17 cellular contexts compared by ENCODE assay signal in the genomic region with DNA sequence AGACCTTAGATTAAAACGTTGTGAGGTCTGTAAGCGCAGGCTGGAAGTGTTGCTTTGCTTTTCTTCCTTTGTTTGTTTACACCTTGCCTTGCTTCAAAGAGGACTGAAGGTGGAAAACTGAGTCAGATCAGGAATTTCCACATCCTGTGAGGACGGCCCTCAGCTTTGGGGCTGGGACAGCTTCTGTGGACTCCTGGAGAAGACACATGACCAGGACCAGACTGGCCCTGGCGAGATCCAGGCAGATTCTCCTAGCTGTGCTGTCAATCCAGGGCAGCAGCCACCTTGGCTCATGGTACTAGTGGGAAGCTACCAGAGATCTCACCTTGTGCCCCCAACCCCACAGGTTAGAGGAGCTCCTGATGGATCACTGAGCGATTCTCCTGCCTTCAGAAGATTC.
DNase-seq lines count a peak whose midpoint lies in the region; ATAC-seq and TF ChIP-seq lines count a peak whose summit lies in the region.
"Had no signal": no experiment of that assay in that cellular context is flagged by ENCODE, and none has a peak within 500 bp of the region (broad histone marks: within the 10 kb centered on the region; RNA-seq: fewer than 3 reads in every experiment).

No MANE protein-coding gene starts in this region.

- ATAC-seq in GM19023 (IDR thresholded peaks at IDR 0.05; ENCODE audit: unreplicated experiment) = no peak
- ATAC-seq: CD8-positive, alpha-beta T cell; GM23338 had no signal

- no peak overlapping the region for H3K27ac Mint-ChIP-seq in osteocyte (ENCODE audit: unreplicated experiment)
- H3K27ac Mint-ChIP-seq: CD14-positive monocyte; CD8-positive, alpha-beta T cell; GM23338 had no signal

- no peak for TF ChIP-seq CTCF in osteocyte (IDR thresholded peaks at IDR 0.05)

- no peaks in the 10 kb centered on the region for H3K4me1 Mint-ChIP-seq in osteocyte (ENCODE audit: unreplicated experiment)
- H3K4me1 Mint-ChIP-seq: CD14-positive monocyte, GM23338 had no signal

- peaks cover 17% of the 10 kb centered on the region for H3K9me3 Mint-ChIP-seq in osteocyte (ENCODE audit: unreplicated experiment)

- no peaks in the 10 kb centered on the region for H3K27me3 Mint-ChIP-seq in osteocyte (ENCODE audit: unreplicated experiment)

- H3K36me3 Mint-ChIP-seq in osteocyte (ENCODE audit: unreplicated experiment) = no peaks in the 10 kb centered on the region
- H3K36me3 Mint-ChIP-seq: CD14-positive monocyte; CD8-positive, alpha-beta T cell had no signal

- DNase-seq in activated CD8-positive, alpha-beta memory T cell treated with anti-CD3 and anti-CD28 coated beads for 24 hours = peak; percentile 30
- DNase-seq in activated CD8-positive, alpha-beta memory T cell treated with anti-CD3 and anti-CD28 coated beads, Interleukin-2, amount 50 U/mL, for 4 hours = no peak
- DNase-seq in osteocyte (ENCODE audit: extremely low spot score, unreplicated experiment) (peak; percentile 46), middle frontal gyrus (ENCODE audit: extremely low spot score, low spot score) (no peak), nucleus accumbens (lab: John Stamatoyannopoulos, UW) (no peak)
- DNase-seq: CD8-positive, alpha-beta T cell; COR-L47; DMS153; DMS79 treated with DMSO at 0.1 percent for 48 hours; EL; GDM1; H7 had no signal

- peak overlapping the region; percentile 67 for H3K27ac ChIP-seq in cingulate gyrus (ENCODE audit: low read depth, low read length)
- H3K27ac ChIP-seq: 22Rv1 had no signal

- no peak overlapping the region for H3K4me3 Mint-ChIP-seq in osteocyte (ENCODE audit: unreplicated experiment)
- H3K4me3 Mint-ChIP-seq: CD14-positive monocyte; CD8-positive, alpha-beta T cell; GM23338 had no signal

Comparison
In these comparisons a context has a peak if more than half of its experiments do, and no peak if none do; other contexts are left out.
1. DNase-seq: peak in activated CD8-positive, alpha-beta memory T cell treated with anti-CD3 and anti-CD28 coated beads for 24 hours (single experiment) and osteocyte (single experiment); none in activated CD8-positive, alpha-beta memory T cell treated with anti-CD3 and anti-CD28 coated beads, Interleukin-2, amount 50 U/mL, for 4 hours (single experiment), middle frontal gyrus (single experiment) and nucleus accumbens (0 of 56).